ENCODE assay signal across 1 cellular context in the genomic region with DNA sequence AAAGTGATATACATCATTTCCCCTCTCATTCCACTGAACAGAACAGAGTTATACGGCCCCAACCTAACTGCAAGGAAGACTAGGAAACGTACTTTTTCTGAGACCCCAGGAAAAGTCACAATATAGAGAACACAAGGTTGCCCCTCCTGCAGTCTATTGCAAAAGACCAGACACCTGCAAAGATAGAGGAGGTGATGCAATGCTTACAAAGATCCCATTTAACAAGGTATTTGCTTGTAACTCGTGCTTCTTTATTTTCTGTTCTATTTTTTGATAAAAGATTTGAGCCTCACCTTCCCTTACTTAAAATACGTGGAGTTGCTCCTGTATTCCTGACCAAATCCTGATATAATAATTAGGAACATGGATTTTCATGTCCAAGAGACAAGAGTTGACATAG.
A peak's percentile ranks its signal among the peaks of the same experiment; 100 is the strongest.
TF ChIP-seq lines count a peak whose summit lies in the region.

No MANE protein-coding gene starts in this region.

TF ChIP-seq in HepG2, 621 proteins besides CTCF, POLR2A, EP300 and RAD21:
- TF ChIP-seq KLF11 (CRISPR knock-in tag; IDR thresholded peaks at IDR 0.05) (no peak), CEBPB (IDR thresholded peaks at IDR 0.05; ENCODE audit: borderline replicate concordance, low read depth, low read length) (peak; percentile 62; the same call in 1 of the 2 replicates), CEBPG (CRISPR knock-in tag; IDR thresholded peaks at IDR 0.05) (0 out of 2 replicates have a peak, but pooled peaks have one; percentile 42)
- TF ChIP-seq, protein P1, sequence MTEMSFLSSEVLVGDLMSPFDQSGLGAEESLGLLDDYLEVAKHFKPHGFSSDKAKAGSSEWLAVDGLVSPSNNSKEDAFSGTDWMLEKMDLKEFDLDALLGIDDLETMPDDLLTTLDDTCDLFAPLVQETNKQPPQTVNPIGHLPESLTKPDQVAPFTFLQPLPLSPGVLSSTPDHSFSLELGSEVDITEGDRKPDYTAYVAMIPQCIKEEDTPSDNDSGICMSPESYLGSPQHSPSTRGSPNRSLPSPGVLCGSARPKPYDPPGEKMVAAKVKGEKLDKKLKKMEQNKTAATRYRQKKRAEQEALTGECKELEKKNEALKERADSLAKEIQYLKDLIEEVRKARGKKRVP (CRISPR knock-in tag; IDR thresholded peaks at IDR 0.05): peak in 1 of 2 experiments; percentile 52; a peak in 1 of 4 replicates
